Comparison of ENCODE assay signal across 1 cellular context in genomic region chr17:36948717-36949460, GRCh38.
TF ChIP-seq lines count a peak whose summit lies in the region.

Gene AATF, plus strand, starts transcription at chr17:36948954. Its CDS starts 172 bp downstream, at chr17:36949126.

TF ChIP-seq in K562, 482 proteins besides CTCF, POLR2A, EP300 and RAD21 (continued from another document and continues in another):
- TF ChIP-seq RERE (CRISPR knock-in tag; IDR thresholded peaks at IDR 0.05; ENCODE audit: borderline replicate concordance) (no peak), ZNF57 (CRISPR knock-in tag; IDR thresholded peaks at IDR 0.05) (no peak), BRD9 (IDR thresholded peaks at IDR 0.05; ENCODE audit: low read depth, partially characterized antibody) (no peak), SREBF2 (CRISPR knock-in tag; IDR thresholded peaks at IDR 0.05) (no peak), ZNF561 (CRISPR knock-in tag; conservative IDR thresholded peaks at IDR 0.05) (no peak), ZNF354B (CRISPR knock-in tag; IDR thresholded peaks at IDR 0.05) (no peak), FIP1L1 (IDR thresholded peaks at IDR 0.05; ENCODE audit: low read depth, low read length, poor library complexity, severe bottlenecking) (peak; percentile 59), ZNF707 (CRISPR knock-in tag; conservative IDR thresholded peaks at IDR 0.05) (no peak), ZNF408 (CRISPR knock-in tag; IDR thresholded peaks at IDR 0.05; ENCODE audit: low read depth) (no peak), PTBP1 (IDR thresholded peaks at IDR 0.05; ENCODE audit: low read depth, low read length) (no peak), MEF2D (tag; conservative IDR thresholded peaks at IDR 0.05; ENCODE audit: low read depth) (no peak), IRF1 (CRISPR knock-in tag; IDR thresholded peaks at IDR 0.05; ENCODE audit: borderline replicate concordance) (no peak), RBM25 (IDR thresholded peaks at IDR 0.05; ENCODE audit: low read depth, low read length, severe bottlenecking) (no peak), THAP7 (CRISPR knock-in tag; IDR thresholded peaks at IDR 0.05) (no peak), ZBTB26 (CRISPR knock-in tag; IDR thresholded peaks at IDR 0.05) (no peak), TAF7 (tag; IDR thresholded peaks at IDR 0.05) (no peak), ZNF431 (CRISPR knock-in tag; IDR thresholded peaks at IDR 0.05) (no peak), SRF (CRISPR knock-in tag; IDR thresholded peaks at IDR 0.05) (peak in 1 of 2 experiments; percentile 62; a peak in 2 of 4 replicates), ESRRA (IDR thresholded peaks at IDR 0.05; ENCODE audit: borderline replicate concordance, low read depth) (peak; percentile 19; the same call in 1 of the 2 replicates), TAF15 (IDR thresholded peaks at IDR 0.05; ENCODE audit: low read depth, low read length) (no peak), THRB (CRISPR knock-in tag; conservative IDR thresholded peaks at IDR 0.05) (no peak), TFAM (CRISPR knock-in tag; conservative IDR thresholded peaks at IDR 0.05) (no peak), ZBTB8A (IDR thresholded peaks at IDR 0.05; ENCODE audit: partially characterized antibody) (no peak), PHTF2 (CRISPR knock-in tag; IDR thresholded peaks at IDR 0.05) (no peak), RBM14 (IDR thresholded peaks at IDR 0.05; ENCODE audit: borderline replicate concordance, insufficient read depth, low read depth, low read length) (no peak), NCOA1 (IDR thresholded peaks at IDR 0.05; ENCODE audit: low read depth) (no peak), PCBP2 (IDR thresholded peaks at IDR 0.05; ENCODE audit: low read depth, low read length, poor library complexity, severe bottlenecking) (no peak), ZNF324 (CRISPR knock-in tag; IDR thresholded peaks at IDR 0.05) (no peak), TSC22D4 (tag; IDR thresholded peaks at IDR 0.05) (no peak), PPARD (CRISPR knock-in tag; IDR thresholded peaks at IDR 0.05) (no peak), EGR1 (conservative IDR thresholded peaks at IDR 0.05) (peak; percentile 68), POLR3A (IDR thresholded peaks at IDR 0.05; ENCODE audit: borderline replicate concordance, extremely low read depth, insufficient read depth, insufficient read length) (no peak), GTF2A2 (tag; IDR thresholded peaks at IDR 0.05) (no peak), ZNF217 (CRISPR knock-in tag; IDR thresholded peaks at IDR 0.05) (no peak), ZNF146 (CRISPR knock-in tag; IDR thresholded peaks at IDR 0.05; ENCODE audit: unreplicated experiment) (no peak), TGIF2 (CRISPR knock-in tag; IDR thresholded peaks at IDR 0.05) (no peak), C11orf30 (IDR thresholded peaks at IDR 0.05; ENCODE audit: low read depth) (no peak), ZNF143 (CRISPR knock-in tag; IDR thresholded peaks at IDR 0.05) (0 out of 2 replicates have a peak, but pooled peaks have one; percentile 45), ZNF121 (CRISPR knock-in tag; conservative IDR thresholded peaks at IDR 0.05) (no peak), POLR2AphosphoS5 (IDR thresholded peaks at IDR 0.05; ENCODE audit: control insufficient read depth, insufficient read depth, low read depth, low read length) (peak; percentile 86), ZNF347 (CRISPR knock-in tag; IDR thresholded peaks at IDR 0.05; ENCODE audit: low read depth) (no peak), HNRNPL (IDR thresholded peaks at IDR 0.05; ENCODE audit: low read depth, low read length) (no peak), POLR2G (IDR thresholded peaks at IDR 0.05; ENCODE audit: low read depth, low read length) (peak; percentile 99), TBP (optimal IDR thresholded peaks at IDR 0.05; ENCODE audit: low read depth, low read length) (peak; percentile 70), USF1 (CRISPR knock-in tag; IDR thresholded peaks at IDR 0.05) (peak; percentile 98), MIER1 (IDR thresholded peaks at IDR 0.05; ENCODE audit: low read depth) (no peak), ZNF280B (CRISPR knock-in tag; IDR thresholded peaks at IDR 0.05) (no peak), ASH1L (IDR thresholded peaks at IDR 0.05; ENCODE audit: borderline replicate concordance, low read depth, partially characterized antibody) (no peak), FOXP1 (CRISPR knock-in tag; IDR thresholded peaks at IDR 0.05) (0 out of 2 replicates have a peak, but pooled peaks have one; percentile 44), CHCHD3 (CRISPR knock-in tag; IDR thresholded peaks at IDR 0.05) (no peak), ZBTB43 (CRISPR knock-in tag; IDR thresholded peaks at IDR 0.05) (no peak), IRF2 (CRISPR knock-in tag; IDR thresholded peaks at IDR 0.05) (no peak), ZNF140 (CRISPR knock-in tag; IDR thresholded peaks at IDR 0.05) (no peak), GTF2F1 (IDR thresholded peaks at IDR 0.05; ENCODE audit: low read depth, low read length) (no peak), ZBTB11 (CRISPR knock-in tag; IDR thresholded peaks at IDR 0.05) (peak in 1 of 3 experiments; percentile 88; a peak in 2 of 6 replicates), POLR2H (tag; IDR thresholded peaks at IDR 0.05; ENCODE audit: low read depth) (no peak), USF2 (CRISPR knock-in tag; IDR thresholded peaks at IDR 0.05) (peak; percentile 98)
